12 cellular contexts compared by ENCODE assay signal in the genomic region with DNA sequence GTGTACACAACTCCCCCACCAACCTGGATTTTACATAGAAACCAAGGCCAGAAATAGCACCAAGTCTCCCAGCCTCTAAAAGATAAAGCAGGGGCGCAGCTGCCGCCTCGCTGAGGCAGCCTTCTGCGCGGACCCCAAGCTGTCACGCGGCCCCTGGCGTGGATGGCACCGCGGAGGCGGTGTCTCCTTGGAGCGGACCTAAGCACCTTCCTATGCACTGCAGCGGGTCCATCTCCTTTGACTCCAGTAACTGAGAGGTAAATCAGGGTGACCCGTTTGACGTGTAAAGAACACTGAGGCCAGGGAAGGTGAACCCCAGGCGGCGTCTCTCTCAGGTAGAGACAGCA. TPM values are rescaled to one million over a fixed set of nuclear protein-coding genes. Genes with fewer than 3 reads are reported as not detected.
DNase-seq lines count a peak whose midpoint lies in the region; ATAC-seq, FAIRE-seq and TF ChIP-seq lines count a peak whose summit lies in the region.
"Had no signal": no experiment of that assay in that cellular context is flagged by ENCODE, and none has a peak within 500 bp of the region (broad histone marks: within the 10 kb centered on the region; RNA-seq: fewer than 3 reads in every experiment).

No MANE protein-coding gene starts in this region.

- H2AFZ ChIP-seq in PC-3 (ENCODE audit: low read length) (no peak overlapping the region), H1 (ENCODE audit: low read length) (no peak overlapping the region)

- DNase-seq in PC-3 (no peak), H1 (ENCODE audit: low read depth in 1 of 2, low spot score in 2 of 2) (no peak), lung (ENCODE audit: low spot score) (no peak), stomach (no peak), GM19238 (ENCODE audit: insufficient read length, low spot score) (no peak), T-helper 2 cell (no peak), SK-N-DZ (ENCODE audit: low spot score) (no peak)
- DNase-seq in naive thymus-derived CD4-positive, alpha-beta T cell = no peak
- DNase-seq: activated CD4-positive, alpha-beta T cell treated with anti-CD3 and anti-CD28 coated beads for 1 hour; activated effector memory CD4-positive, alpha-beta T cell treated with anti-CD3 and anti-CD28 coated beads, Interleukin-2, amount 50 U/mL, for 16 hours had no signal

- H4K91ac ChIP-seq in H1 (replicated peaks; ENCODE audit: insufficient read length, low read length) = no peak overlapping the region

- no peak overlapping the region for H3K18ac ChIP-seq in H1 (ENCODE audit: extremely low read depth, low read length)

- H3K79me2 ChIP-seq in PC-3 (ENCODE audit: low read length) (peaks cover 10% of the 10 kb centered on the region; the same call in 1 of the 2 replicates), H1 (ENCODE audit: control insufficient read depth in 1 of 2, insufficient read depth in 2 of 2, low read length in 2 of 2) (peaks cover 0 to 31% of the 10 kb centered on the region in 2 experiments; a peak in 3 of 4 replicates)

- no peak overlapping the region for H3K4me3 Mint-ChIP-seq in naive thymus-derived CD4-positive, alpha-beta T cell

- H4K8ac ChIP-seq in H1 (ENCODE audit: extremely low read depth, insufficient read depth, low read length) = peak overlapping the region; percentile 31; the same call in 1 of the 2 replicates

- H3K4me1 ChIP-seq in PC-3 (ENCODE audit: insufficient read depth, low read length) = no peaks in the 10 kb centered on the region; the same call in 1 of the 2 replicates
- peaks cover 0 to 6% (median 3%) of the 10 kb centered on the region in 4 experiments; a peak in 4 of 7 replicates for H3K4me1 ChIP-seq in H1 (replicated peaks in 1 of 4; ENCODE audit: control insufficient read depth in 3 of 4, insufficient read depth in 4 of 4, low read length in 3 of 4)
- H3K4me1 ChIP-seq in lung (ENCODE audit: control insufficient read depth in 2 of 2, insufficient read depth in 2 of 2, low read length in 2 of 2) = peaks cover 22 to 58% of the 10 kb centered on the region in 2 donors
- peaks cover 29 to 53% (median 37%) of the 10 kb centered on the region in 4 donors for H3K4me1 ChIP-seq in stomach
- no peaks in the 10 kb centered on the region for H3K4me1 ChIP-seq in naive thymus-derived CD4-positive, alpha-beta T cell (ENCODE audit: control insufficient read depth in 2 of 2, insufficient read depth in 2 of 2, low read length in 2 of 2)

- TF ChIP-seq EP300 in H1 (IDR thresholded peaks at IDR 0.05; ENCODE audit: borderline replicate concordance in 1 of 2, low read depth in 2 of 2, low read length in 2 of 2) (no peak), stomach (IDR thresholded peaks at IDR 0.05) (no peak)

- no peaks in the 10 kb centered on the region for H3K23me2 ChIP-seq in H1 (ENCODE audit: low read depth, low read length)

- no peak overlapping the region for H3K23ac ChIP-seq in H1 (ENCODE audit: insufficient read length)

- no peak overlapping the region for H2BK20ac ChIP-seq in H1 (ENCODE audit: low read length)

- TF ChIP-seq POLR2A in H1 (IDR thresholded peaks at IDR 0.05; ENCODE audit: control extremely low read depth in 1 of 2, low read depth in 2 of 2, low read length in 2 of 2) (no peak), stomach (IDR thresholded peaks at IDR 0.05) (no peak)

- H3K27me3 ChIP-seq in PC-3 (ENCODE audit: low read length) = no peaks in the 10 kb centered on the region
- H3K27me3 ChIP-seq in H1 (replicated peaks in 1 of 4; ENCODE audit: control insufficient read depth in 3 of 4, extremely low read depth in 1 of 4, insufficient read depth in 3 of 4, low read length in 3 of 4) = no peaks in the 10 kb centered on the region
- H3K27me3 ChIP-seq in lung (ENCODE audit: control insufficient read depth, insufficient read depth) = no peaks in the 10 kb centered on the region
- peaks cover 0 to 6% (median 0%) of the 10 kb centered on the region in 3 donors for H3K27me3 ChIP-seq in stomach
- peaks cover 0 to 3% of the 10 kb centered on the region in 2 donors for H3K27me3 ChIP-seq in naive thymus-derived CD4-positive, alpha-beta T cell (ENCODE audit: control insufficient read depth in 2 of 2, insufficient read depth in 2 of 2, low read length in 2 of 2)

- H2BK12ac ChIP-seq in H1 (ENCODE audit: low read depth, low read length) = no peak overlapping the region

- H3K9me3 ChIP-seq in PC-3 (ENCODE audit: low read length) (no peaks in the 10 kb centered on the region), H1 (ENCODE audit: insufficient read depth in 2 of 2, low read depth in 1 of 2, low read length in 1 of 2) (no peaks in the 10 kb centered on the region), lung (ENCODE audit: control insufficient read depth in 2 of 2, insufficient read depth in 1 of 2, low read length in 1 of 2) (no peaks in the 10 kb centered on the region), stomach (no peaks in the 10 kb centered on the region)
- H3K9me3 ChIP-seq in naive thymus-derived CD4-positive, alpha-beta T cell (ENCODE audit: control insufficient read depth in 2 of 3, low read length in 3 of 3) = no peaks in the 10 kb centered on the region

- H3K14ac ChIP-seq in H1 (ENCODE audit: insufficient read length) = no peak overlapping the region

- no peak overlapping the region for H2BK5ac ChIP-seq in H1 (ENCODE audit: low read depth, low read length)

- WGBS in H1 (ENCODE audit: extremely low coverage in 1 of 2, insufficient coverage in 1 of 2, insufficient read length in 1 of 2, insufficient replicate concordance in 2 of 2, low coverage in 1 of 2, low lambda C conversion rate in 2 of 2, missing lambda C conversion rate in 1 of 2), 2 experiments = 87% methylated on average over 17 of the region's 17 CpGs; no CpG with 5 or more reads in 1 of the 2 experiments
- 49 to 61% methylated on average over 17 of the region's 17 CpGs for WGBS in lung, 2 donors
- WGBS in stomach, 5 donors = 22 to 49% (median 28%) methylated on average over 17 of the region's 17 CpGs

- no peak overlapping the region for H3K4ac ChIP-seq in H1 (replicated peaks; ENCODE audit: insufficient read length, low read depth, low read length)

- no peak overlapping the region for H3K27ac ChIP-seq in PC-3 (ENCODE audit: low read length)
- no peak overlapping the region for H3K27ac ChIP-seq in H1 (ENCODE audit: low read depth, low read length)
- peak overlapping the region; percentile 79 to 94 for H3K27ac ChIP-seq in lung (ENCODE audit: low read depth in 1 of 2, low read length in 1 of 2)
- peak overlapping the region; percentile 65 to 86 (median 76) for H3K27ac ChIP-seq in stomach
- no peak overlapping the region for H3K27ac ChIP-seq in naive thymus-derived CD4-positive, alpha-beta T cell (ENCODE audit: low read depth, low read length)

- H3K9ac ChIP-seq in PC-3 (ENCODE audit: low read length) (no peak overlapping the region), H1 (replicated peaks in 1 of 4; ENCODE audit: extremely low read depth in 1 of 4, low read depth in 3 of 4, low read length in 3 of 4) (no peak overlapping the region)

- TF ChIP-seq CTCF in PC-3 (conservative IDR thresholded peaks at IDR 0.05; ENCODE audit: low read depth, low read length) (no peak), H1 (IDR thresholded peaks at IDR 0.05; ENCODE audit: control extremely low read depth in 1 of 3, insufficient read depth in 1 of 3, low read depth in 1 of 3, low read length in 3 of 3) (no peak), lung (IDR thresholded peaks at IDR 0.05; ENCODE audit: control extremely low read depth, extremely low read depth) (no peak), stomach (IDR thresholded peaks at IDR 0.05) (no peak)

- TF ChIP-seq RAD21 in H1 (IDR thresholded peaks at IDR 0.05 in 1 of 2, conservative IDR thresholded peaks at IDR 0.05 in 1 of 2; ENCODE audit: low read depth in 2 of 2, low read length in 2 of 2) = no peak

- H3K4me1 Mint-ChIP-seq in naive thymus-derived CD4-positive, alpha-beta T cell = peaks cover 0 to 4% (median 0%) of the 10 kb centered on the region in 7 donors

- peaks cover 36 to 71% (median 64%) of the 10 kb centered on the region in 5 donors for H3K27me3 Mint-ChIP-seq in naive thymus-derived CD4-positive, alpha-beta T cell

- ATAC-seq in PC-3 (no peak), lung (ENCODE audit: insufficient read depth, low FRiP score) (no peak)
- ATAC-seq in naive thymus-derived CD4-positive, alpha-beta T cell = no peak

- no TSS peak for BruUV-seq in PC-3 (replicated peaks; lab: Mats Ljungman, UMichigan)

- H3K56ac ChIP-seq in H1 (replicated peaks; ENCODE audit: insufficient read length, low read depth, low read length) = no peak overlapping the region

- CTCF ChIA-PET in PC-3 (lab: Charles Lee) (no interaction called here), H1 (lab: Charles Lee; ENCODE audit: partially characterized antibody) (interaction anchor here (1.5 to 29.8 kb wide), 4 partner anchors 19 to 112 kb away, joined by 3 to 786 read pairs (median 7); a partner anchor contains a TSS)
- CTCF ChIA-PET in naive thymus-derived CD4-positive, alpha-beta T cell (lab: Charles Lee) = no interaction called here

- H3K4me2 ChIP-seq in PC-3 (ENCODE audit: low read length) = peak overlapping the region; percentile 32; the same call in 1 of the 2 replicates
- peak overlapping the region; percentile 37 to 47; a peak in 2 of 4 replicates for H3K4me2 ChIP-seq in H1 (ENCODE audit: insufficient read depth in 1 of 2, low read depth in 2 of 2, low read length in 2 of 2)

- H3F3A ChIP-seq in PC-3 (ENCODE audit: low read length, unreplicated experiment) = no peaks in the 10 kb centered on the region

- no peak overlapping the region for H2BK120ac ChIP-seq in H1 (replicated peaks; ENCODE audit: low read depth, low read length)

- peaks cover 0 to 1% (median 0%) of the 10 kb centered on the region in 11 donors for H3K9me3 Mint-ChIP-seq in naive thymus-derived CD4-positive, alpha-beta T cell

- H2AK5ac ChIP-seq in H1 (ENCODE audit: low read depth, low read length) = no peak overlapping the region

- no peaks in the 10 kb centered on the region for H4K20me1 ChIP-seq in PC-3 (ENCODE audit: low read length)
- peaks cover 2 to 8% of the 10 kb centered on the region in 2 experiments for H4K20me1 ChIP-seq in H1 (replicated peaks in 1 of 2; ENCODE audit: control insufficient read depth in 1 of 2, insufficient read depth in 2 of 2, low read length in 2 of 2)

- no peaks in the 10 kb centered on the region for H3K9me2 ChIP-seq in PC-3 (replicated peaks; ENCODE audit: low read length)

- intact Hi-C loops in PC-3 (cut with micrococcal nuclease) (no loop called here), stomach (cut with DNase I; ENCODE audit: low total_unique reads) (no loop called here)
- intact Hi-C loops in naive thymus-derived CD4-positive, alpha-beta T cell (cut with micrococcal nuclease) = no loop called here

- H3K36me3 ChIP-seq in PC-3 (ENCODE audit: low read depth, low read length) (no peaks in the 10 kb centered on the region; the same call in 1 of the 2 replicates), H1 (ENCODE audit: control insufficient read depth in 2 of 4, insufficient read depth in 4 of 4, low read length in 3 of 4) (no peaks in the 10 kb centered on the region; a peak in 2 of 8 replicates), lung (ENCODE audit: control insufficient read depth in 2 of 2, insufficient read depth in 2 of 2, low read length in 2 of 2) (no peaks in the 10 kb centered on the region), stomach (no peaks in the 10 kb centered on the region)
- H3K36me3 ChIP-seq in naive thymus-derived CD4-positive, alpha-beta T cell (ENCODE audit: control insufficient read depth in 2 of 3, insufficient read depth in 3 of 3, low read length in 3 of 3) = no peaks in the 10 kb centered on the region

- no peak overlapping the region for H2BK15ac ChIP-seq in H1 (ENCODE audit: low read length)

- H4K5ac ChIP-seq in H1 (ENCODE audit: insufficient read length, low read depth, low read length) = no peak overlapping the region

- FAIRE-seq in H1 (lab: Jason Lieb, UNC) = no peak
- FAIRE-seq: GM18507, K562 had no signal

- no peak overlapping the region for H3K27ac Mint-ChIP-seq in naive thymus-derived CD4-positive, alpha-beta T cell

- POLR2A ChIA-PET in PC-3 (lab: Charles Lee; ENCODE audit: unreplicated experiment) (interaction anchor here (0.5 kb wide), 1 partner anchor 37 kb away, joined by 3 read pairs; no protein-coding TSS in a partner anchor), H1 (lab: Charles Lee; ENCODE audit: partially characterized antibody) (interaction anchor here (0.6 to 6.2 kb wide), 6 partner anchors 8 to 85 kb away, joined by 3 to 49 read pairs (median 4); a partner anchor contains a TSS)
- POLR2A ChIA-PET in naive thymus-derived CD4-positive, alpha-beta T cell (lab: Charles Lee) = no interaction called here

- peaks cover 11% of the 10 kb centered on the region for H3K79me1 ChIP-seq in H1 (ENCODE audit: low read depth, low read length)

- no peak overlapping the region for H3K4me3 ChIP-seq in PC-3 (ENCODE audit: low read length)
- H3K4me3 ChIP-seq in H1 (ENCODE audit: extremely low read depth in 1 of 4, insufficient read depth in 2 of 4, low read depth in 3 of 4, low read length in 4 of 4) = peak overlapping the region in 1 of 4 experiments; percentile 34; a peak in 2 of 8 replicates
- H3K4me3 ChIP-seq in lung = no peak overlapping the region
- peak overlapping the region; percentile 31 to 44 (median 36) for H3K4me3 ChIP-seq in stomach
- H3K4me3 ChIP-seq in naive thymus-derived CD4-positive, alpha-beta T cell (ENCODE audit: low read length) = no peak overlapping the region
- H3K4me3 ChIP-seq: K562 had no signal

- H3K36me3 Mint-ChIP-seq in naive thymus-derived CD4-positive, alpha-beta T cell = no peaks in the 10 kb centered on the region

RNA-seq across cellular contexts. Expression of a gene that starts 17.0 kb away (rescaled TPM):
- 3.9 and 5.3 TPM in 2 replicates for total RNA-seq in PC-3 (2014; rRNA removed)
- 17.9 and 18.3 TPM in 2 replicates for total RNA-seq in H1 (2021; fragmentation: NEBNext Ultra II Directional; extraction: Animal tissue kit (Norgen Biotek cat#: 25700))
- 5.6 and 6.4 TPM in 2 replicates for polyA plus RNA-seq in H1 (2011; rRNA removed)
- polyA plus RNA-seq in H1 (2011; cell fraction: cytosol; rRNA removed) = 7.0 TPM
- polyA plus RNA-seq in H1 (2011; cell fraction: nucleus; rRNA removed) = 5.8 TPM
- polyA plus RNA-seq in H1 (2012, experiment 1 of 2) = 6.1 to 9.7 TPM (median 7.1 TPM) in 4 replicates
- polyA plus RNA-seq in H1 (2012, experiment 2 of 2) = 1.8 TPM
- polyA plus RNA-seq in H1 (2013, experiment 1 of 2) = 7.0 TPM
- 7.3 TPM for polyA plus RNA-seq in H1 (2013, experiment 2 of 2)
- polyA minus RNA-seq in H1 (2011; rRNA and poly(A)+ RNA removed) = 9.1 and 10.0 TPM in 2 replicates
- polyA minus RNA-seq in H1 (2011; cell fraction: cytosol; rRNA and poly(A)+ RNA removed) = 13.1 TPM
- 15.7 TPM for polyA minus RNA-seq in H1 (2011; cell fraction: nucleus; rRNA and poly(A)+ RNA removed)
- total RNA-seq in lung = 10 to 100 TPM in 1 of 2 donors, 1 to 10 TPM in 1; 6.1 to 22.2 TPM
- polyA plus RNA-seq in lung = 1 to 10 TPM; 2.3 to 3.9 TPM
- total RNA-seq in stomach = 10 to 100 TPM in 2 of 5 donors, 1 to 10 TPM in 3; 1.2 to 11.9 (median 9.5) TPM
- 1 to 10 TPM in 2 of 3 donors, under 1 TPM in 1; 0.78 to 2.1 (median 2.0) TPM for polyA plus RNA-seq in stomach
- 1 to 10 TPM in 1 of 5 experiments, under 1 TPM in 4; 0.08 to 2.1 (median 0.24) TPM for total RNA-seq in naive thymus-derived CD4-positive, alpha-beta T cell
- not detected for polyA plus RNA-seq in naive thymus-derived CD4-positive, alpha-beta T cell
- 5.4 and 6.7 TPM in 2 replicates for polyA plus RNA-seq in SK-N-DZ (2014; cell fraction: cytosol; rRNA removed)
- 5.3 and 5.4 TPM in 2 replicates for polyA plus RNA-seq in SK-N-DZ (2014; cell fraction: nucleus; rRNA removed)

Comparison
In these comparisons a context has a peak if more than half of its experiments do, and no peak if none do; other contexts are left out.
1. H3K27ac ChIP-seq: peak in lung (2 of 2) and stomach (5 of 5); none in PC-3 (single experiment), H1 (single experiment) and naive thymus-derived CD4-positive, alpha-beta T cell (single experiment).
2. H3K4me3 ChIP-seq: peak in stomach (4 of 4); none in PC-3 (single experiment), lung (single experiment) and naive thymus-derived CD4-positive, alpha-beta T cell (single experiment).